ENCODE assay signal across 16 cellular contexts in genomic region chr10:48573045-48573444, GRCh38. TPM values are rescaled to one million over a fixed set of nuclear protein-coding genes. Genes with fewer than 3 reads are reported as not detected.
A peak's percentile ranks its signal among the peaks of the same experiment; 100 is the strongest.
DNase-seq lines count a peak whose midpoint lies in the region; ATAC-seq and TF ChIP-seq lines count a peak whose summit lies in the region.
"Had no signal": no experiment of that assay in that cellular context is flagged by ENCODE, and none has a peak within 500 bp of the region (broad histone marks: within the 10 kb centered on the region; RNA-seq: fewer than 3 reads in every experiment).

No MANE protein-coding gene starts in this region.

- H3K36me3 ChIP-seq in OCI-LY7 (ENCODE audit: insufficient read depth, low read length) (no peaks in the 10 kb centered on the region), endodermal cell (ENCODE audit: control insufficient read depth, insufficient read depth, low read length) (no peaks in the 10 kb centered on the region)
- H3K36me3 ChIP-seq: BLaER1 had no signal

- H3K27me3 ChIP-seq in endodermal cell (ENCODE audit: control insufficient read depth, insufficient read depth, low read length, poor library complexity, severe bottlenecking), result no peaks in the 10 kb centered on the region
- H3K27me3 ChIP-seq: BLaER1 had no signal

- H3K4me3 ChIP-seq in OCI-LY7 (ENCODE audit: low read depth, low read length, poor library complexity, severe bottlenecking) (no peak overlapping the region), endodermal cell (ENCODE audit: low read length) (no peak overlapping the region)
- H3K4me3 ChIP-seq: BLaER1 had no signal

- no peak overlapping the region for H3K27ac Mint-ChIP-seq in endodermal cell
- peak overlapping the region; percentile 99 for H3K27ac Mint-ChIP-seq in stimulated activated naive B cell treated with anti-CD40 and anti-IgM and Interleukin-4, amounts not matched to agents 10 μg/mL and 1 μg/mL and 100 μg/mL, for 72 hours

- H3K9me3 ChIP-seq in OCI-LY7 (ENCODE audit: low read length), result no peaks in the 10 kb centered on the region
- H3K9me3 ChIP-seq in endodermal cell (ENCODE audit: control insufficient read depth, low read length), result no peaks in the 10 kb centered on the region
- H3K9me3 ChIP-seq: BLaER1, Caco-2 had no signal

- H3K4me1 ChIP-seq in OCI-LY7 (ENCODE audit: insufficient read depth, low read length, poor library complexity, severe bottlenecking), result peaks cover 77% of the 10 kb centered on the region
- no peaks in the 10 kb centered on the region for H3K4me1 ChIP-seq in endodermal cell (ENCODE audit: control insufficient read depth, insufficient read depth, low read length)
- H3K4me1 ChIP-seq: Caco-2 had no signal

- H3K27ac ChIP-seq in OCI-LY7 (ENCODE audit: low read depth, low read length, poor library complexity, severe bottlenecking) (peak overlapping the region; percentile 95), endodermal cell (ENCODE audit: low read depth, low read length) (no peak overlapping the region)
- H3K27ac ChIP-seq: 22Rv1, BLaER1 had no signal

- ATAC-seq in stimulated activated naive B cell treated with anti-CD40 and anti-IgM and Interleukin-4, amounts not matched to agents 10 μg/mL and 1 μg/mL and 100 μg/mL, for 72 hours (replicated peaks), result no peak
- ATAC-seq: HCT116, HepG2 had no signal

- no peak overlapping the region for H3K4me3 Mint-ChIP-seq in endodermal cell
- peak overlapping the region in 1 of 2 donors; percentile 41 for H3K4me3 Mint-ChIP-seq in stimulated activated naive B cell treated with anti-CD40 and anti-IgM and Interleukin-4, amounts not matched to agents 10 μg/mL and 1 μg/mL and 100 μg/mL, for 72 hours
- H3K4me3 Mint-ChIP-seq: CD8-positive, alpha-beta memory T cell had no signal

- peaks cover 8% of the 10 kb centered on the region for H3K27me3 Mint-ChIP-seq in endodermal cell (ENCODE audit: insufficient read depth)
- H3K27me3 Mint-ChIP-seq in stimulated activated naive B cell treated with anti-CD40 and anti-IgM and Interleukin-4, amounts not matched to agents 10 μg/mL and 1 μg/mL and 100 μg/mL, for 72 hours, result no peaks in the 10 kb centered on the region

- H3K4me1 Mint-ChIP-seq in endodermal cell, result peaks cover 20% of the 10 kb centered on the region
- H3K4me1 Mint-ChIP-seq in stimulated activated naive B cell treated with anti-CD40 and anti-IgM and Interleukin-4, amounts not matched to agents 10 μg/mL and 1 μg/mL and 100 μg/mL, for 72 hours, result peaks cover 61 to 77% of the 10 kb centered on the region in 2 donors
- H3K4me1 Mint-ChIP-seq: CD8-positive, alpha-beta memory T cell had no signal

- H3K9me2 ChIP-seq in OCI-LY7 (ENCODE audit: insufficient read depth, low read length), result no peaks in the 10 kb centered on the region

- H3K4me2 ChIP-seq in OCI-LY7 (ENCODE audit: low read length), result peak overlapping the region; percentile 71
- H3K4me2 ChIP-seq: BLaER1 had no signal

- CTCF ChIA-PET in OCI-LY7 (lab: Charles Lee; ENCODE audit: unreplicated experiment), result interaction anchor here (2.0 kb wide), 1 partner anchor 83 kb away, joined by 30 read pairs; no protein-coding TSS in a partner anchor

- peak; percentile 47 for DNase-seq in activated effector memory CD4-positive, alpha-beta T cell treated with anti-CD3 and anti-CD28 coated beads, Interleukin-2, amount 50 U/mL, for 16 hours
- DNase-seq in activated effector memory CD4-positive, alpha-beta T cell treated with Interleukin-2 at 50 U/mL for 16 hours, result no peak
- DNase-seq in OCI-LY7 (ENCODE audit: low spot score) (no peak), endodermal cell (peak; percentile 3), ureter (ENCODE audit: low spot score) (no peak), activated gamma-delta T cell (lab: John Stamatoyannopoulos, UW) (no peak), superior temporal gyrus (ENCODE audit: extremely low spot score) (no peak)
- no peak for DNase-seq in stimulated activated naive B cell treated with anti-CD40 and anti-IgM and Interleukin-4, amounts not matched to agents 10 μg/mL and 1 μg/mL and 100 μg/mL, for 72 hours
- DNase-seq: Caco-2; CD8-positive, alpha-beta memory T cell; DND-41; GDM1 had no signal

- no TSS peak for BruUV-seq in OCI-LY7 (replicated peaks; lab: Mats Ljungman, UMichigan)

- TF ChIP-seq CTCF in OCI-LY7 (conservative IDR thresholded peaks at IDR 0.05; ENCODE audit: low read length) (no peak), endodermal cell (conservative IDR thresholded peaks at IDR 0.05) (no peak)

- 91 to 94% methylated on average over 4 to 5 of the region's 5 CpGs for WGBS in endodermal cell (ENCODE audit: insufficient coverage in 1 of 2, insufficient read length in 1 of 2), 2 experiments

- H3K9ac ChIP-seq in endodermal cell (ENCODE audit: extremely low read depth, low read length, poor library complexity, severe bottlenecking), result no peak overlapping the region
- H3K9ac ChIP-seq: BLaER1 had no signal

- H4K20me1 ChIP-seq in OCI-LY7 (ENCODE audit: insufficient read depth, low read length), result no peaks in the 10 kb centered on the region
- H4K20me1 ChIP-seq: BLaER1 had no signal

- POLR2A ChIA-PET in OCI-LY7 (lab: Charles Lee), result interaction anchor here (1.3 to 2.8 kb wide), 6 partner anchors 8 to 591 kb away, joined by 3 to 13 read pairs (median 11); no protein-coding TSS in a partner anchor

- H2AFZ ChIP-seq in OCI-LY7 (ENCODE audit: low read length), result no peak overlapping the region; the same call in 1 of the 2 replicates

- intact Hi-C loops in OCI-LY7 (cut with micrococcal nuclease; ENCODE audit: unreplicated experiment), result no loop called here

- H3K36me3 Mint-ChIP-seq in endodermal cell (ENCODE audit: low read depth), result no peaks in the 10 kb centered on the region
- H3K36me3 Mint-ChIP-seq in stimulated activated naive B cell treated with anti-CD40 and anti-IgM and Interleukin-4, amounts not matched to agents 10 μg/mL and 1 μg/mL and 100 μg/mL, for 72 hours, result peaks cover 19 to 29% of the 10 kb centered on the region in 2 donors
- H3K36me3 Mint-ChIP-seq: CD8-positive, alpha-beta memory T cell had no signal

- no peaks in the 10 kb centered on the region for H3K79me2 ChIP-seq in OCI-LY7 (ENCODE audit: insufficient read depth, low read depth, low read length)

- no peaks in the 10 kb centered on the region for H3K9me3 Mint-ChIP-seq in endodermal cell
- H3K9me3 Mint-ChIP-seq in stimulated activated naive B cell treated with anti-CD40 and anti-IgM and Interleukin-4, amounts not matched to agents 10 μg/mL and 1 μg/mL and 100 μg/mL, for 72 hours, result peaks cover 3 to 4% of the 10 kb centered on the region in 2 donors
- H3K9me3 Mint-ChIP-seq: CD8-positive, alpha-beta memory T cell had no signal

RNA-seq across cellular contexts. Expression of gene ARHGAP22, which starts 31.8 kb away (rescaled TPM):
- 0.08 and 0.19 TPM in 2 replicates for total RNA-seq in OCI-LY7 (2014; rRNA removed; shearing (Covaris generic))
- total RNA-seq in OCI-LY7 (2022) (0.41 and 0.46 TPM in 2 replicates), endodermal cell (10 to 100 TPM; 10.3 to 14.1 TPM), ureter (4.6 TPM)
- polyA plus RNA-seq in endodermal cell (2013, experiment 1 of 2), result 1.8 TPM
- polyA plus RNA-seq in endodermal cell (2013, experiment 2 of 2), result 1.3 TPM
- total RNA-seq: CD8-positive, alpha-beta memory T cell had no signal
- polyA plus RNA-seq: CD8-positive, alpha-beta memory T cell had no signal

Comparison
In these comparisons a context has a peak if more than half of its experiments do, and no peak if none do; other contexts are left out.
1. DNase-seq: peak in activated effector memory CD4-positive, alpha-beta T cell treated with anti-CD3 and anti-CD28 coated beads, Interleukin-2, amount 50 U/mL, for 16 hours (single experiment) and endodermal cell (single experiment); none in activated effector memory CD4-positive, alpha-beta T cell treated with Interleukin-2 at 50 U/mL for 16 hours (single experiment), OCI-LY7 (single experiment), stimulated activated naive B cell treated with anti-CD40 and anti-IgM and Interleukin-4, amounts not matched to agents 10 μg/mL and 1 μg/mL and 100 μg/mL, for 72 hours (single experiment), ureter (single experiment), activated gamma-delta T cell (single experiment) and superior temporal gyrus (single experiment).